In the genomic region with DNA sequence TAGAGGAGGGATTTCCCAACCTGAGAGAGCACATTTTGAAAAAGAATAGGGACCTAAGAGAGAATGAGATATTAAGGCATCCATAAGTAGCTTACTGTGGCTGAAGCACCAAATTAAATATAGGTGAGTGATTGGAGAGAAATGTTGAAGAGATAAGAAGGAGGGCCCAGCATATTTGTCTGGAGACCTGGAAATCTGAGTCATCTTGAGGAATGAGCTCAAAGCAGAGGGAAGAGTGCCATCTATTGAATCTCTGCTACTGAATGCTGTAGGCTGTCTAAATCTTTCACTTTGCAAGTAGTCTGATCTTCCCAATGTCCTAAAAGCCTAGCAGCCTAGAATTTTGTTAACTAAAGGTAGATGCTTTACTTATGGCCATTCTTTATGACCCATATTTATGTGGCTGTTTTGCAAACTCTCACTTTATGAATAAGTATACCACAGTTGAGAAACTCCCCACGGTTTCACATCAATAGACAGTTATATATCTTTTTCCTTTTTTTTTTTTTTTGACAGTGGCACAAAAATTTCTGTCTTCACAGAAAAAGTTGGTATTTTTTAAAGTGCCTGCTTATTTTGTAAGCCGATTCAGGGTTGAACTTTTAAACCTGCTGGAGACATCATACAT, we compare ENCODE assay signal across 10 cellular contexts.
A peak's percentile ranks its signal among the peaks of the same experiment; 100 is the strongest.
DNase-seq lines count a peak whose midpoint lies in the region; ATAC-seq and TF ChIP-seq lines count a peak whose summit lies in the region.
"Had no signal": no experiment of that assay in that cellular context is flagged by ENCODE, and none has a peak within 500 bp of the region (broad histone marks: within the 10 kb centered on the region; RNA-seq: fewer than 3 reads in every experiment).

No MANE protein-coding gene starts in this region.

- in situ Hi-C loops in SK-MEL-5 (cut with HindIII; ENCODE audit: low pct_unique_long_range_greater_than_20kb, low sequenced_read_pairs), result no loop called here

- no peaks in the 10 kb centered on the region for H3K36me3 ChIP-seq in H7 (replicated peaks; ENCODE audit: control insufficient read depth, insufficient read depth, low read length)
- H3K36me3 ChIP-seq in hepatocyte (replicated peaks; ENCODE audit: insufficient read depth, low read depth), result no peaks in the 10 kb centered on the region
- no peaks in the 10 kb centered on the region for H3K36me3 ChIP-seq in esophagus squamous epithelium

- no peaks in the 10 kb centered on the region for H3K4me1 Mint-ChIP-seq in glutamatergic neuron (ENCODE audit: low read depth, unreplicated experiment)
- H3K4me1 Mint-ChIP-seq: CD14-positive monocyte had no signal

- no peak for ATAC-seq in activated naive CD4-positive, alpha-beta T cell treated with anti-CD3 and anti-CD28 coated beads, Interleukin-2, amount 50 U/mL, for 72 hours
- ATAC-seq: sciatic nerve had no signal

- no peak overlapping the region for H3K4me3 ChIP-seq in H7 (ENCODE audit: insufficient read depth, low read depth, low read length)
- no peak overlapping the region for H3K4me3 ChIP-seq in hepatocyte
- H3K4me3 ChIP-seq in esophagus squamous epithelium, result no peak overlapping the region

- WGBS in hepatocyte (ENCODE audit: low lambda C conversion rate, missing lambda C conversion rate), result 90% methylated on average over 2 of the region's 2 CpGs
- WGBS in esophagus squamous epithelium, 2 donors, result 68 to 84% methylated on average over 2 of the region's 2 CpGs

- no peak overlapping the region for H3K27ac Mint-ChIP-seq in activated naive CD4-positive, alpha-beta T cell treated with anti-CD3 and anti-CD28 coated beads, Interleukin-2, amount 50 U/mL, for 72 hours
- no peak overlapping the region for H3K27ac Mint-ChIP-seq in glutamatergic neuron (ENCODE audit: unreplicated experiment)
- H3K27ac Mint-ChIP-seq: CD14-positive monocyte had no signal

- H3K9me2 ChIP-seq in hepatocyte (replicated peaks; ENCODE audit: insufficient read depth), result no peaks in the 10 kb centered on the region

- H3K36me3 Mint-ChIP-seq in activated naive CD4-positive, alpha-beta T cell treated with anti-CD3 and anti-CD28 coated beads, Interleukin-2, amount 50 U/mL, for 72 hours, result no peaks in the 10 kb centered on the region
- no peaks in the 10 kb centered on the region for H3K36me3 Mint-ChIP-seq in glutamatergic neuron (ENCODE audit: unreplicated experiment)
- H3K36me3 Mint-ChIP-seq: CD14-positive monocyte had no signal

- H3K79me2 ChIP-seq in hepatocyte, result no peaks in the 10 kb centered on the region

- H2AFZ ChIP-seq in hepatocyte, result no peak overlapping the region

- H3K9me3 ChIP-seq in hepatocyte (ENCODE audit: low read depth) (no peaks in the 10 kb centered on the region), esophagus squamous epithelium (no peaks in the 10 kb centered on the region)

- H3K27ac ChIP-seq in hepatocyte (no peak overlapping the region), esophagus squamous epithelium (no peak overlapping the region)

- intact Hi-C loops in esophagus squamous epithelium (cut with DNase I), result no loop called here

- no peaks in the 10 kb centered on the region for H3K27me3 ChIP-seq in H7 (ENCODE audit: control insufficient read depth, insufficient read depth, low read length)
- no peaks in the 10 kb centered on the region for H3K27me3 ChIP-seq in hepatocyte
- no peaks in the 10 kb centered on the region for H3K27me3 ChIP-seq in esophagus squamous epithelium

- no peaks in the 10 kb centered on the region for H3K9me3 Mint-ChIP-seq in activated naive CD4-positive, alpha-beta T cell treated with anti-CD3 and anti-CD28 coated beads, Interleukin-2, amount 50 U/mL, for 72 hours
- no peaks in the 10 kb centered on the region for H3K9me3 Mint-ChIP-seq in glutamatergic neuron (ENCODE audit: unreplicated experiment)
- H3K9me3 Mint-ChIP-seq: CD14-positive monocyte had no signal

- H3K4me1 ChIP-seq in hepatocyte (ENCODE audit: insufficient read depth), result no peaks in the 10 kb centered on the region
- no peaks in the 10 kb centered on the region for H3K4me1 ChIP-seq in esophagus squamous epithelium

- H4K20me1 ChIP-seq in hepatocyte (ENCODE audit: insufficient read depth, poor library complexity, severe bottlenecking), result no peaks in the 10 kb centered on the region

- TF ChIP-seq POLR2A in esophagus squamous epithelium (IDR thresholded peaks at IDR 0.05), result no peak

- peak; percentile 55 for TF ChIP-seq CTCF in hepatocyte (IDR thresholded peaks at IDR 0.05; ENCODE audit: poor library complexity)
- no peak for TF ChIP-seq CTCF in glutamatergic neuron (IDR thresholded peaks at IDR 0.05; ENCODE audit: partially characterized antibody, unreplicated experiment)
- TF ChIP-seq CTCF in esophagus squamous epithelium (IDR thresholded peaks at IDR 0.05), result no peak

- peak; percentile 10 for DNase-seq in 8988T
- DNase-seq in H7, result peak; percentile 24
- peak; percentile 48 for DNase-seq in SK-MEL-5 (ENCODE audit: low read depth, low spot score)
- DNase-seq in hepatocyte (ENCODE audit: low spot score), result peak; percentile 59
- DNase-seq in dermis blood vessel endothelial cell, result no peak
- DNase-seq in activated naive CD4-positive, alpha-beta T cell treated with anti-CD3 and anti-CD28 coated beads, Interleukin-2, amount 50 U/mL, for 72 hours (ENCODE audit: low spot score in 2 of 2), result no peak
- no peak for DNase-seq in glutamatergic neuron
- DNase-seq in esophagus squamous epithelium (lab: John Stamatoyannopoulos, UW), result no peak

- H3K27me3 Mint-ChIP-seq in glutamatergic neuron (ENCODE audit: unreplicated experiment), result no peaks in the 10 kb centered on the region

- no peak overlapping the region for H3K4me2 ChIP-seq in hepatocyte

- H3K4me3 Mint-ChIP-seq in glutamatergic neuron (ENCODE audit: unreplicated experiment), result no peak overlapping the region
- H3K4me3 Mint-ChIP-seq: CD14-positive monocyte had no signal

Comparison
In these comparisons a context has a peak if more than half of its experiments do, and no peak if none do; other contexts are left out.
1. DNase-seq: peak in 8988T (single experiment), H7 (single experiment), SK-MEL-5 (single experiment) and hepatocyte (single experiment); none in dermis blood vessel endothelial cell (single experiment), activated naive CD4-positive, alpha-beta T cell treated with anti-CD3 and anti-CD28 coated beads, Interleukin-2, amount 50 U/mL, for 72 hours (0 of 2), glutamatergic neuron (single experiment) and esophagus squamous epithelium (single experiment).